In genomic region chr3:173397161-173398110, GRCh38 we compare ENCODE assay signal across 8 cellular contexts. TPM values are rescaled to one million over a fixed set of nuclear protein-coding genes. Genes with fewer than 3 reads are reported as not detected.
A peak's percentile ranks its signal among the peaks of the same experiment; 100 is the strongest.
DNase-seq lines count a peak whose midpoint lies in the region; ATAC-seq and TF ChIP-seq lines count a peak whose summit lies in the region.

Gene NLGN1 (plus strand): TSS chr3:173397744.

- H3K4me1 ChIP-seq in GM23338 (ENCODE audit: insufficient read depth) (peaks cover 18% of the 10 kb centered on the region), mammary epithelial cell (ENCODE audit: insufficient read depth, low read length) (peaks cover 29% of the 10 kb centered on the region), iPS-18a (ENCODE audit: control insufficient read depth, low read depth, low read length) (peaks cover 22% of the 10 kb centered on the region)

- H3K27ac ChIP-seq in GM23338 (ENCODE audit: low read depth) (no peak within 1 kb of the TSS), mammary epithelial cell (ENCODE audit: insufficient read depth, low read depth, low read length) (no peak within 1 kb of the TSS), iPS-18a (ENCODE audit: low read length) (no peak within 1 kb of the TSS)

- no TSS peak for BruUV-seq in mammary epithelial cell (replicated peaks; lab: Mats Ljungman, UMichigan)

- H3F3A ChIP-seq in GM23338 (replicated peaks; ENCODE audit: low read depth) = no peaks in the 10 kb centered on the region

- WGBS in mammary epithelial cell (ENCODE audit: low coverage, missing lambda C conversion rate) = under 1% methylated on average over 23 of the region's 70 CpGs

- H3K4me3 ChIP-seq in AG04449 (ENCODE audit: low read depth, low read length) (peak within 1 kb of the TSS; percentile 79), GM23338 (peak within 1 kb of the TSS; percentile 81), mammary epithelial cell (replicated peaks in 1 of 3; ENCODE audit: insufficient read depth in 1 of 3, low read depth in 2 of 3, low read length in 3 of 3) (peak within 1 kb of the TSS in 2 of 3 experiments; percentile 10 to 18), iPS-18a (ENCODE audit: low read length) (peak within 1 kb of the TSS; percentile 95)

- H3K9me3 Mint-ChIP-seq in GM23338 = no peaks in the 10 kb centered on the region; the same call in 2 of the 3 replicates

- H3K9ac ChIP-seq in mammary epithelial cell (ENCODE audit: insufficient read depth, low read length) = no peak within 1 kb of the TSS
- peak within 1 kb of the TSS; percentile 75 for H3K9ac ChIP-seq in iPS-18a (ENCODE audit: low read length)

- no peaks in the 10 kb centered on the region for H3K79me2 ChIP-seq in GM23338 (replicated peaks; ENCODE audit: insufficient read depth)
- no peaks in the 10 kb centered on the region for H3K79me2 ChIP-seq in mammary epithelial cell (ENCODE audit: insufficient read depth, low read length)

- H2AFZ ChIP-seq in GM23338 (peak within 1 kb of the TSS; percentile 91), mammary epithelial cell (ENCODE audit: low read depth, low read length) (peak within 1 kb of the TSS; percentile 42)

- H3K36me3 ChIP-seq in GM23338 (ENCODE audit: insufficient read depth) (no peaks in the 10 kb centered on the region), mammary epithelial cell (ENCODE audit: insufficient read depth, low read length) (no peaks in the 10 kb centered on the region), iPS-18a (ENCODE audit: control insufficient read depth, low read depth, low read length) (no peaks in the 10 kb centered on the region)

- H3K36me3 Mint-ChIP-seq in GM23338 (ENCODE audit: low read depth) = no peaks in the 10 kb centered on the region; the same call in 2 of the 3 replicates

- peak within 1 kb of the TSS; percentile 94 for H3K4me3 Mint-ChIP-seq in GM23338

- CTCF ChIA-PET in AG04449 (lab: Yijun Ruan, JAX) = interaction anchor here (1.5 to 2.3 kb wide), 4 partner anchors 10 to 156 kb away, joined by 3 to 8 read pairs (median 6); no protein-coding TSS in a partner anchor
- CTCF ChIA-PET in mammary epithelial cell (lab: Charles Lee; ENCODE audit: low non-redundant PET) = no interaction called here

- peaks cover 31% of the 10 kb centered on the region for H3K4me1 Mint-ChIP-seq in GM23338

- TF ChIP-seq CTCF in AG04449 (IDR thresholded peaks at IDR 0.05; ENCODE audit: insufficient read depth, low read length, missing control alignments) = peak; percentile 27
- peak; percentile 23 to 47; a peak in 3 of 4 replicates for TF ChIP-seq CTCF in GM23338 (conservative IDR thresholded peaks at IDR 0.05; ENCODE audit: low read depth in 2 of 2)
- TF ChIP-seq CTCF in mammary epithelial cell (conservative IDR thresholded peaks at IDR 0.05 in 1 of 2, IDR thresholded peaks at IDR 0.05 in 1 of 2; ENCODE audit: extremely low read depth in 1 of 2, insufficient read depth in 1 of 2, low read depth in 1 of 2, low read length in 2 of 2) = no peak

- in situ Hi-C loops in mammary epithelial cell (cut with MboI; ENCODE audit: low sequenced_read_pairs in 2 of 2) = no loop called here

- intact Hi-C loops in mammary epithelial cell (cut with micrococcal nuclease) = no loop called here

- no peaks in the 10 kb centered on the region for H3K9me3 ChIP-seq in mammary epithelial cell (replicated peaks; ENCODE audit: insufficient read depth, low read length)
- H3K9me3 ChIP-seq in iPS-18a (ENCODE audit: control insufficient read depth, low read depth, low read length) = no peaks in the 10 kb centered on the region

- peak within 1 kb of the TSS; percentile 58; the same call in 1 of the 2 replicates for H3K27ac Mint-ChIP-seq in GM23338

- no peaks in the 10 kb centered on the region for H3K9me2 ChIP-seq in GM23338 (ENCODE audit: insufficient read depth)

- peaks cover 13% of the 10 kb centered on the region for H3K27me3 Mint-ChIP-seq in GM23338 (ENCODE audit: insufficient read depth, low read depth, poor library complexity)

- peak within 1 kb of the TSS; percentile 98 for H3K4me2 ChIP-seq in GM23338
- peak within 1 kb of the TSS; percentile 98 for H3K4me2 ChIP-seq in mammary epithelial cell (ENCODE audit: insufficient read depth, low read depth, low read length)

- ATAC-seq in GM23338 (peak; percentile 80), HG03457 (IDR thresholded peaks at IDR 0.05; ENCODE audit: unreplicated experiment) (no peak), GM21619 (IDR thresholded peaks at IDR 0.05; ENCODE audit: unreplicated experiment) (no peak)

- dilution Hi-C loops in mammary epithelial cell (cut with HindIII; ENCODE audit: low sequenced_read_pairs) = no loop called here

- H3K27me3 ChIP-seq in GM23338 (ENCODE audit: insufficient read depth) = peaks cover 29% of the 10 kb centered on the region
- peaks cover 28% of the 10 kb centered on the region for H3K27me3 ChIP-seq in mammary epithelial cell (ENCODE audit: insufficient read depth, low read length)
- peaks cover 43% of the 10 kb centered on the region for H3K27me3 ChIP-seq in iPS-18a (ENCODE audit: control insufficient read depth, insufficient read depth, low read length)

- POLR2A ChIA-PET in AG04449 (lab: Yijun Ruan, JAX) = interaction anchor here (0.6 to 0.7 kb wide), 2 partner anchors 608 to 1614 kb away, joined by 3 to 4 read pairs; no protein-coding TSS in a partner anchor

- DNase-seq in AG04449 (ENCODE audit: low read depth, low spot score) (peak; percentile 16), GM23338 (ENCODE audit: low spot score) (peak; percentile 82), NCI-H774 (lab: John Stamatoyannopoulos, UW) (peak; percentile 85), mammary epithelial cell (peak; percentile 1), pulmonary artery endothelial cell (ENCODE audit: low read depth, low spot score) (peak; percentile 65)

- H4K20me1 ChIP-seq in GM23338 (replicated peaks; ENCODE audit: insufficient read depth) (no peaks in the 10 kb centered on the region), mammary epithelial cell (ENCODE audit: insufficient read depth, low read length) (no peaks in the 10 kb centered on the region)

TF ChIP-seq in GM23338, 12 proteins besides CTCF, POLR2A, EP300 and RAD21 (continues in another document):
- no peak for TF ChIP-seq ZNF462 (CRISPR knock-in tag; IDR thresholded peaks at IDR 0.05)
- TF ChIP-seq ZNF331 (CRISPR knock-in tag; IDR thresholded peaks at IDR 0.05; ENCODE audit: low read depth) = no peak

RNA-seq across cellular contexts. Expression of gene NLGN1, which starts in this region (rescaled TPM):
- total RNA-seq in GM23338 (2014; rRNA removed; shearing (Covaris generic)) = 9.6 and 18.6 TPM in 2 replicates
- polyA plus RNA-seq in GM23338 (2016; fragmentation: Nextera tagmentation; extraction: Ambion mirVana) (4.4 and 6.5 TPM in 2 replicates), mammary epithelial cell (not detected)
- total RNA-seq in mammary epithelial cell (under 1 TPM in 1 of 2 donors, not detected in 1; under 0.01 TPM), pulmonary artery endothelial cell (37.5 and 49.3 TPM in 2 replicates)
- polyA minus RNA-seq in mammary epithelial cell = not detected

Comparison
In these comparisons a context has a peak if more than half of its experiments do, and no peak if none do; other contexts are left out.
1. RNA of gene NLGN1 (total RNA-seq): 37.5 to 49.3 TPM in pulmonary artery endothelial cell and 9.6 to 18.6 TPM in GM23338; under 0.01 TPM in mammary epithelial cell; every median in the first group is over 10 times any median in the second.
2. Peak in DNase-seq, H3K4me3 ChIP-seq and H3K4me2 ChIP-seq in mammary epithelial cell; RNA of the gene not detected or under 1 TPM.
3. DNase-seq: peak in every context shown above with its lines; median percentile 85 in NCI-H774; 82 in GM23338; 65 in pulmonary artery endothelial cell; 16 in AG04449; 1 in mammary epithelial cell.
4. H3K4me3 ChIP-seq: peak in every context shown above with its lines; median percentile 95 in iPS-18a; 81 in GM23338; 79 in AG04449; 14 in mammary epithelial cell.
5. CTCF ChIP-seq: peak in AG04449 (single experiment) and GM23338 (2 of 2); none in mammary epithelial cell (0 of 2).